Comparison of ENCODE assay signal across 27 cellular contexts in the genomic region with DNA sequence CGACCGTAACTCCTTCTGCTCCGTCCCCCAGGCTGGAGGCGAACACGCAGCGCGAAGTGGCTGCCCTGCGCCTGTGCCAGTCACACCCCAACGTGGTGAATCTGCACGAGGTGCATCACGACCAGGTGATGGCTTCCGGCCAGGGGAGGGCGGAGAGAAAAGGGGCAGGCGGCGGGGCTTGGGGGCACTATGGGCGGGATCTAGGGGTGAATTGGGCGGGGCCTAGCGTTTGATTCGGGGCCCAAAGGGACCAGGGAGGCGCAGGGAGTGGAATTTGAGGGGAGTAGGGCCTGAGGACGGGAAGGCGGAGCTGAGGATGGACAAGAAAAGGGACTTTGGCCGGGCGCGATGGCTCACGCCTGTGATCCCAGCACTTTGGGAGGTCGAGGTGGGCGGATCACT. TPM values are rescaled to one million over a fixed set of nuclear protein-coding genes. Genes with fewer than 3 reads are reported as not detected.
A peak's percentile ranks its signal among the peaks of the same experiment; 100 is the strongest.
DNase-seq lines count a peak whose midpoint lies in the region; ATAC-seq, FAIRE-seq and TF ChIP-seq lines count a peak whose summit lies in the region.
"Had no signal": no experiment of that assay in that cellular context is flagged by ENCODE, and none has a peak within 500 bp of the region (broad histone marks: within the 10 kb centered on the region; RNA-seq: fewer than 3 reads in every experiment).

No MANE protein-coding gene starts in this region.

- intact Hi-C loops in kidney (cut with DNase I), result no loop called here

- TF ChIP-seq CTCF in GM23338 (conservative IDR thresholded peaks at IDR 0.05; ENCODE audit: low read depth in 2 of 2) (no peak), kidney (IDR thresholded peaks at IDR 0.05; ENCODE audit: borderline replicate concordance, extremely low read depth, insufficient read depth) (no peak), osteoblast (IDR thresholded peaks at IDR 0.05; ENCODE audit: extremely low read depth, low read depth, low read length) (no peak)

- peak; percentile 44 for DNase-seq in 8988T
- peak; percentile 80 for DNase-seq in GM23338 (ENCODE audit: low spot score)
- DNase-seq in kidney, result peak; percentile 73
- DNase-seq in osteoblast (ENCODE audit: insufficient read length, low spot score, missing footprints), result peak; percentile 46
- DNase-seq in DMS79 (lab: John Stamatoyannopoulos, UW), result no peak
- no peak for DNase-seq in LoVo (ENCODE audit: low spot score)
- no peak for DNase-seq in NCI-H2171 (lab: John Stamatoyannopoulos, UW)
- DNase-seq: ACHN; BE2C; C1 segment of cervical spinal cord; CD4-positive, alpha-beta memory T cell; CD4-positive, CD25-positive, alpha-beta regulatory T cell; CD8-positive, alpha-beta memory T cell; COR-L47; DMS 273 treated with DMSO at 0.1 percent for 48 hours; DMS153; DMS53; DMS79 treated with DMSO at 0.1 percent for 48 hours; GF-D8 had no signal

- no peak for FAIRE-seq in kidney (lab: Jason Lieb, UNC)
- FAIRE-seq: A204.1, G401.6, GM12891, GM18507 had no signal

- no peak overlapping the region for H3K27ac Mint-ChIP-seq in GM23338
- H3K27ac Mint-ChIP-seq: CD14-positive monocyte; CD4-positive, alpha-beta memory T cell; CD4-positive, CD25-positive, alpha-beta regulatory T cell; CD8-positive, alpha-beta memory T cell had no signal

- H3K4me2 ChIP-seq in GM23338, result peak overlapping the region; percentile 65
- no peak overlapping the region for H3K4me2 ChIP-seq in osteoblast (ENCODE audit: insufficient read depth, low read length)
- H3K4me2 ChIP-seq: BLaER1 had no signal

- no peaks in the 10 kb centered on the region for H3K27me3 ChIP-seq in GM23338 (ENCODE audit: insufficient read depth)
- no peaks in the 10 kb centered on the region for H3K27me3 ChIP-seq in osteoblast (ENCODE audit: insufficient read depth, low read length)
- H3K27me3 ChIP-seq: BE2C, BLaER1 had no signal

- no peaks in the 10 kb centered on the region for H3K79me2 ChIP-seq in GM23338 (replicated peaks; ENCODE audit: insufficient read depth)
- no peaks in the 10 kb centered on the region for H3K79me2 ChIP-seq in osteoblast (ENCODE audit: insufficient read depth, low read length)

- H3K4me1 Mint-ChIP-seq in GM23338, result peaks cover 10% of the 10 kb centered on the region; the same call in 2 of the 3 replicates

- H3F3A ChIP-seq in GM23338 (replicated peaks; ENCODE audit: low read depth), result peaks cover 21% of the 10 kb centered on the region

- 0 out of 2 replicates have a peak overlapping the region, but pooled peaks have one; percentile 23 for H2AFZ ChIP-seq in GM23338
- no peak overlapping the region for H2AFZ ChIP-seq in osteoblast (ENCODE audit: low read length)

- H3K4me3 ChIP-seq in GM23338 (peak overlapping the region; percentile 49), kidney (ENCODE audit: low read length in 2 of 2) (no peak overlapping the region), osteoblast (ENCODE audit: insufficient read depth, low read length) (no peak overlapping the region)
- H3K4me3 ChIP-seq: BLaER1 had no signal

- no peak overlapping the region for H3K9ac ChIP-seq in kidney (ENCODE audit: low read length in 2 of 2)
- H3K9ac ChIP-seq: BLaER1 had no signal

- H3K9me2 ChIP-seq in GM23338 (ENCODE audit: insufficient read depth), result no peaks in the 10 kb centered on the region

- peaks cover 22% of the 10 kb centered on the region for H3K36me3 Mint-ChIP-seq in GM23338 (ENCODE audit: low read depth)

- H3K4me1 ChIP-seq in GM23338 (ENCODE audit: insufficient read depth) (peaks cover 22% of the 10 kb centered on the region), kidney (ENCODE audit: control insufficient read depth in 1 of 2, insufficient read depth in 1 of 2, low read depth in 1 of 2, low read length in 2 of 2) (no peaks in the 10 kb centered on the region), osteoblast (ENCODE audit: insufficient read depth, low read length) (no peaks in the 10 kb centered on the region)

- H3K27ac ChIP-seq in GM23338 (ENCODE audit: low read depth) (no peak overlapping the region), kidney (ENCODE audit: low read depth in 2 of 2, low read length in 2 of 2) (no peak overlapping the region), osteoblast (ENCODE audit: low read depth, low read length) (no peak overlapping the region)
- H3K27ac ChIP-seq: 22Rv1, BLaER1 had no signal

- H3K27me3 Mint-ChIP-seq in GM23338 (ENCODE audit: insufficient read depth, low read depth, poor library complexity), result peaks cover 24% of the 10 kb centered on the region
- H3K27me3 Mint-ChIP-seq: CD4-positive, alpha-beta memory T cell; CD4-positive, CD25-positive, alpha-beta regulatory T cell had no signal

- peak overlapping the region; percentile 59 for H3K4me3 Mint-ChIP-seq in GM23338
- H3K4me3 Mint-ChIP-seq: CD14-positive monocyte; CD4-positive, alpha-beta memory T cell; CD4-positive, CD25-positive, alpha-beta regulatory T cell; CD8-positive, alpha-beta memory T cell had no signal

- ATAC-seq in GM23338 (peak; percentile 36), GM21367 (IDR thresholded peaks at IDR 0.05; ENCODE audit: unreplicated experiment) (no peak)

- H3K9me3 ChIP-seq in kidney (ENCODE audit: control insufficient read depth in 1 of 2, low read length in 2 of 2) (no peaks in the 10 kb centered on the region), osteoblast (ENCODE audit: low read depth, low read length) (no peaks in the 10 kb centered on the region)
- H3K9me3 ChIP-seq: BE2C had no signal

- H3K36me3 ChIP-seq in GM23338 (ENCODE audit: insufficient read depth) (no peaks in the 10 kb centered on the region), kidney (ENCODE audit: control insufficient read depth in 1 of 2, insufficient read depth in 2 of 2, low read length in 2 of 2) (peaks cover 4% of the 10 kb centered on the region in 2 donors), osteoblast (ENCODE audit: insufficient read depth, low read length) (peaks cover 37% of the 10 kb centered on the region)

- H3K9me3 Mint-ChIP-seq in GM23338, result no peaks in the 10 kb centered on the region; the same call in 2 of the 3 replicates
- H3K9me3 Mint-ChIP-seq: CD4-positive, CD25-positive, alpha-beta regulatory T cell; CD8-positive, alpha-beta memory T cell had no signal

- H4K20me1 ChIP-seq in GM23338 (replicated peaks; ENCODE audit: insufficient read depth) (no peaks in the 10 kb centered on the region; the same call in 1 of the 2 replicates), osteoblast (ENCODE audit: insufficient read depth, low read length) (peaks cover 4% of the 10 kb centered on the region)
- H4K20me1 ChIP-seq: BLaER1 had no signal

TF ChIP-seq in GM23338, 12 proteins besides CTCF, POLR2A, EP300 and RAD21:
- TF ChIP-seq POLR2AphosphoS5 (IDR thresholded peaks at IDR 0.05; ENCODE audit: low read depth) (peak; percentile 24; the same call in 1 of the 2 replicates), ZNF114 (CRISPR knock-in tag; IDR thresholded peaks at IDR 0.05) (no peak), CREB1 (CRISPR knock-in tag; IDR thresholded peaks at IDR 0.05; ENCODE audit: low read depth) (no peak), NANOG (IDR thresholded peaks at IDR 0.05; ENCODE audit: borderline replicate concordance) (no peak), EZH2phosphoT487 (IDR thresholded peaks at IDR 0.05; ENCODE audit: unreplicated experiment) (no peak), STAT1 (IDR thresholded peaks at IDR 0.05; ENCODE audit: unreplicated experiment) (no peak), ZNF331 (CRISPR knock-in tag; IDR thresholded peaks at IDR 0.05; ENCODE audit: low read depth) (no peak), JUNB (IDR thresholded peaks at IDR 0.05; ENCODE audit: unreplicated experiment) (no peak)
- TF ChIP-seq, protein P1, sequence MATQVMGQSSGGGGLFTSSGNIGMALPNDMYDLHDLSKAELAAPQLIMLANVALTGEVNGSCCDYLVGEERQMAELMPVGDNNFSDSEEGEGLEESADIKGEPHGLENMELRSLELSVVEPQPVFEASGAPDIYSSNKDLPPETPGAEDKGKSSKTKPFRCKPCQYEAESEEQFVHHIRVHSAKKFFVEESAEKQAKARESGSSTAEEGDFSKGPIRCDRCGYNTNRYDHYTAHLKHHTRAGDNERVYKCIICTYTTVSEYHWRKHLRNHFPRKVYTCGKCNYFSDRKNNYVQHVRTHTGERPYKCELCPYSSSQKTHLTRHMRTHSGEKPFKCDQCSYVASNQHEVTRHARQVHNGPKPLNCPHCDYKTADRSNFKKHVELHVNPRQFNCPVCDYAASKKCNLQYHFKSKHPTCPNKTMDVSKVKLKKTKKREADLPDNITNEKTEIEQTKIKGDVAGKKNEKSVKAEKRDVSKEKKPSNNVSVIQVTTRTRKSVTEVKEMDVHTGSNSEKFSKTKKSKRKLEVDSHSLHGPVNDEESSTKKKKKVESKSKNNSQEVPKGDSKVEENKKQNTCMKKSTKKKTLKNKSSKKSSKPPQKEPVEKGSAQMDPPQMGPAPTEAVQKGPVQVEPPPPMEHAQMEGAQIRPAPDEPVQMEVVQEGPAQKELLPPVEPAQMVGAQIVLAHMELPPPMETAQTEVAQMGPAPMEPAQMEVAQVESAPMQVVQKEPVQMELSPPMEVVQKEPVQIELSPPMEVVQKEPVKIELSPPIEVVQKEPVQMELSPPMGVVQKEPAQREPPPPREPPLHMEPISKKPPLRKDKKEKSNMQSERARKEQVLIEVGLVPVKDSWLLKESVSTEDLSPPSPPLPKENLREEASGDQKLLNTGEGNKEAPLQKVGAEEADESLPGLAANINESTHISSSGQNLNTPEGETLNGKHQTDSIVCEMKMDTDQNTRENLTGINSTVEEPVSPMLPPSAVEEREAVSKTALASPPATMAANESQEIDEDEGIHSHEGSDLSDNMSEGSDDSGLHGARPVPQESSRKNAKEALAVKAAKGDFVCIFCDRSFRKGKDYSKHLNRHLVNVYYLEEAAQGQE (IDR thresholded peaks at IDR 0.05; ENCODE audit: unreplicated experiment), result no peak
TF ChIP-seq in GM23338: peak in this region for 1.

RNA-seq across cellular contexts. Expression of gene RPS6KA4, which starts 9.7 kb away (rescaled TPM):
- 18.6 and 19.9 TPM in 2 replicates for total RNA-seq in GM23338 (2014; rRNA removed; shearing (Covaris generic))
- 3.5 and 4.1 TPM in 2 replicates for polyA plus RNA-seq in GM23338 (2016; fragmentation: Nextera tagmentation; extraction: Ambion mirVana)
- 40.2 TPM for total RNA-seq in kidney
- polyA plus RNA-seq in kidney (ENCODE audit: insufficient read depth, low read depth, low replicate concordance), result 13.6 TPM
- total RNA-seq in osteoblast, result 35.9 and 39.4 TPM in 2 replicates

RNA-seq across cellular contexts. Expression of gene CCDC88B, which starts 28.7 kb away (rescaled TPM):
- total RNA-seq in GM23338 (2014; rRNA removed; shearing (Covaris generic)), result 12.1 and 12.3 TPM in 2 replicates
- 5.9 and 6.8 TPM in 2 replicates for polyA plus RNA-seq in GM23338 (2016; fragmentation: Nextera tagmentation; extraction: Ambion mirVana)
- 13.3 TPM for total RNA-seq in kidney
- 10.0 TPM for polyA plus RNA-seq in kidney (ENCODE audit: insufficient read depth, low read depth, low replicate concordance)
- total RNA-seq in osteoblast, result 0.29 and 1.4 TPM in 2 replicates

RNA-seq across cellular contexts. Expression of gene PRDX5, which starts 50.8 kb away (rescaled TPM):
- total RNA-seq in GM23338 (2014; rRNA removed; shearing (Covaris generic)), result 202 and 212 TPM in 2 replicates
- polyA plus RNA-seq in GM23338 (2016; fragmentation: Nextera tagmentation; extraction: Ambion mirVana), result 300 and 312 TPM in 2 replicates
- 192 TPM for total RNA-seq in kidney
- polyA plus RNA-seq in kidney (ENCODE audit: insufficient read depth, low read depth, low replicate concordance), result 1,026 TPM
- 238 and 245 TPM in 2 replicates for total RNA-seq in osteoblast

RNA-seq across cellular contexts. Expression of gene TRMT112, which starts 51.3 kb away (rescaled TPM):
- 298 and 349 TPM in 2 replicates for total RNA-seq in GM23338 (2014; rRNA removed; shearing (Covaris generic))
- polyA plus RNA-seq in GM23338 (2016; fragmentation: Nextera tagmentation; extraction: Ambion mirVana), result 927 and 1,003 TPM in 2 replicates
- 172 TPM for total RNA-seq in kidney
- 291 TPM for polyA plus RNA-seq in kidney (ENCODE audit: insufficient read depth, low read depth, low replicate concordance)
- total RNA-seq in osteoblast, result 104 and 123 TPM in 2 replicates

Comparison
In these comparisons a context has a peak if more than half of its experiments do, and no peak if none do; other contexts are left out.
1. DNase-seq: peak in 8988T (single experiment), GM23338 (single experiment), kidney (single experiment) and osteoblast (single experiment); none in DMS79 (single experiment), LoVo (single experiment) and NCI-H2171 (single experiment).